ENCODE assay signal across 8 cellular contexts in genomic region chr16:70380205-70380918, GRCh38. TPM values are rescaled to one million over a fixed set of nuclear protein-coding genes. Genes with fewer than 3 reads are reported as not detected.
DNase-seq lines count a peak whose midpoint lies in the region; ATAC-seq and TF ChIP-seq lines count a peak whose summit lies in the region.

No MANE protein-coding gene starts in this region.

- H3K4me3 Mint-ChIP-seq in CD8-positive, alpha-beta memory T cell, result peak overlapping the region; percentile 91 to 99 (median 96)
- peak overlapping the region; percentile 93 to 99 (median 98) for H3K4me3 Mint-ChIP-seq in brain

- TF ChIP-seq CTCF in brain (conservative IDR thresholded peaks at IDR 0.05), result no peak

- H3K4me1 Mint-ChIP-seq in CD8-positive, alpha-beta memory T cell, result peaks cover 19 to 25% (median 19%) of the 10 kb centered on the region in 3 donors
- peaks cover 25% of the 10 kb centered on the region for H3K4me1 Mint-ChIP-seq in brain

- no peak for TF ChIP-seq EP300 in Ishikawa (IDR thresholded peaks at IDR 0.05; ENCODE audit: borderline replicate concordance)

- peak overlapping the region; percentile 66 for H3K4me3 ChIP-seq in CD8-positive, alpha-beta memory T cell (ENCODE audit: low read length)

- ATAC-seq in GM21360 (IDR thresholded peaks at IDR 0.05; ENCODE audit: unreplicated experiment), result peak; percentile 13

- POLR2A ChIA-PET in CD8-positive, alpha-beta memory T cell (lab: Charles Lee), result interaction anchor here (0.5 to 3.1 kb wide), 13 partner anchors 8 to 357 kb away, joined by 3 to 27 read pairs (median 5); partner anchors contain the start of genes AARS1, COG4, DDX19A and DDX19B

- TF ChIP-seq RAD21 in Ishikawa (IDR thresholded peaks at IDR 0.05; ENCODE audit: low read depth), result no peak

- no peaks in the 10 kb centered on the region for H3K27me3 Mint-ChIP-seq in CD8-positive, alpha-beta memory T cell
- H3K27me3 Mint-ChIP-seq in brain, result peaks cover 12% of the 10 kb centered on the region

- peak overlapping the region; percentile 73 to 98 (median 86) for H3K27ac Mint-ChIP-seq in CD8-positive, alpha-beta memory T cell
- H3K27ac Mint-ChIP-seq in brain, result peak overlapping the region; percentile 85 to 100 (median 94)

- CTCF ChIA-PET in CD8-positive, alpha-beta memory T cell (lab: Charles Lee), result interaction anchor here (0.5 to 1.9 kb wide), 14 partner anchors 11 to 274 kb away, joined by 3 to 9 read pairs (median 4); partner anchors contain the start of genes DDX19A and FCSK

- no peaks in the 10 kb centered on the region for H3K9me3 Mint-ChIP-seq in CD8-positive, alpha-beta memory T cell
- no peaks in the 10 kb centered on the region for H3K9me3 Mint-ChIP-seq in brain

- H3K36me3 ChIP-seq in CD8-positive, alpha-beta memory T cell (ENCODE audit: insufficient read depth, low read length), result peaks cover 7% of the 10 kb centered on the region

- peaks cover 16% of the 10 kb centered on the region for H3K4me1 ChIP-seq in CD8-positive, alpha-beta memory T cell (ENCODE audit: insufficient read depth, low read length)

- H3K27me3 ChIP-seq in CD8-positive, alpha-beta memory T cell (ENCODE audit: insufficient read depth, low read length, poor library complexity, severe bottlenecking), result no peaks in the 10 kb centered on the region

- H3K9me3 ChIP-seq in CD8-positive, alpha-beta memory T cell (ENCODE audit: low read length), result no peaks in the 10 kb centered on the region

- peak; percentile 46 to 75 (median 61) for DNase-seq in CD8-positive, alpha-beta memory T cell
- DNase-seq in T1000 (lab: John Stamatoyannopoulos, UW) (peak; percentile 82), islet precursor cell (peak; percentile 97), NCI-H510A (lab: John Stamatoyannopoulos, UW) (no peak)
- DNase-seq in stimulated activated CD4-positive, alpha-beta T cell treated with anti-CD3 and anti-CD28 coated beads, Interleukin-15, amount 100 ng/mL, for 1 hour (ENCODE audit: low read depth in 1 of 2, low spot score in 1 of 2), result peak; percentile 33 to 69

- H3K36me3 Mint-ChIP-seq in CD8-positive, alpha-beta memory T cell, result peaks cover 0 to 32% (median 4%) of the 10 kb centered on the region in 3 donors
- peaks cover 39% of the 10 kb centered on the region for H3K36me3 Mint-ChIP-seq in brain

- H3K27ac ChIP-seq in CD8-positive, alpha-beta memory T cell (ENCODE audit: low read depth, low read length), result peak overlapping the region; percentile 25

TF ChIP-seq in Ishikawa, 13 proteins besides CTCF, POLR2A, EP300 and RAD21:
- TF ChIP-seq YY1 (IDR thresholded peaks at IDR 0.05; ENCODE audit: low read depth), result no peak
- TF ChIP-seq REST (IDR thresholded peaks at IDR 0.05; ENCODE audit: low read depth), result no peak
- no peak for TF ChIP-seq EGR1 (IDR thresholded peaks at IDR 0.05)
- no peak for TF ChIP-seq NFIC (IDR thresholded peaks at IDR 0.05)
- TF ChIP-seq CEBPB (IDR thresholded peaks at IDR 0.05), result no peak
- no peak; the same call in 1 of the 2 replicates for TF ChIP-seq TAF1 (IDR thresholded peaks at IDR 0.05; ENCODE audit: low read depth)
- 0 out of 2 replicates have a peak, but pooled peaks have one; percentile 10 for TF ChIP-seq TEAD4 (IDR thresholded peaks at IDR 0.05)
- no peak for TF ChIP-seq TCF12 (IDR thresholded peaks at IDR 0.05; ENCODE audit: low read depth)
- TF ChIP-seq MAX (IDR thresholded peaks at IDR 0.05), result no peak
- no peak for TF ChIP-seq CREB1 (IDR thresholded peaks at IDR 0.05; ENCODE audit: low read depth)
- TF ChIP-seq ZBTB7A (IDR thresholded peaks at IDR 0.05; ENCODE audit: low read depth), result peak; percentile 92
- TF ChIP-seq FOXM1 (IDR thresholded peaks at IDR 0.05; ENCODE audit: borderline replicate concordance, low read depth), result no peak
- TF ChIP-seq, protein P1, sequence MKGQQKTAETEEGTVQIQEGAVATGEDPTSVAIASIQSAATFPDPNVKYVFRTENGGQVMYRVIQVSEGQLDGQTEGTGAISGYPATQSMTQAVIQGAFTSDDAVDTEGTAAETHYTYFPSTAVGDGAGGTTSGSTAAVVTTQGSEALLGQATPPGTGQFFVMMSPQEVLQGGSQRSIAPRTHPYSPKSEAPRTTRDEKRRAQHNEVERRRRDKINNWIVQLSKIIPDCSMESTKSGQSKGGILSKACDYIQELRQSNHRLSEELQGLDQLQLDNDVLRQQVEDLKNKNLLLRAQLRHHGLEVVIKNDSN (IDR thresholded peaks at IDR 0.05), result no peak

RNA-seq across cellular contexts. Expression of gene DDX19A, which starts 33.7 kb away (rescaled TPM):
- total RNA-seq in CD8-positive, alpha-beta memory T cell, result 10 to 100 TPM; 73.6 to 76.1 TPM
- 45.3 TPM for polyA plus RNA-seq in CD8-positive, alpha-beta memory T cell
- polyA plus RNA-seq in brain (ENCODE audit: insufficient read depth, low read depth, low replicate concordance), result 37.4 TPM

RNA-seq across cellular contexts. Expression of gene ST3GAL2, which starts 58.5 kb away (rescaled TPM):
- total RNA-seq in CD8-positive, alpha-beta memory T cell, result 10 to 100 TPM; 24.2 to 24.8 TPM
- polyA plus RNA-seq in CD8-positive, alpha-beta memory T cell, result 20.1 TPM
- 17.3 TPM for polyA plus RNA-seq in brain (ENCODE audit: insufficient read depth, low read depth, low replicate concordance)
